Comparison of ENCODE assay signal across 15 cellular contexts in the genomic region with DNA sequence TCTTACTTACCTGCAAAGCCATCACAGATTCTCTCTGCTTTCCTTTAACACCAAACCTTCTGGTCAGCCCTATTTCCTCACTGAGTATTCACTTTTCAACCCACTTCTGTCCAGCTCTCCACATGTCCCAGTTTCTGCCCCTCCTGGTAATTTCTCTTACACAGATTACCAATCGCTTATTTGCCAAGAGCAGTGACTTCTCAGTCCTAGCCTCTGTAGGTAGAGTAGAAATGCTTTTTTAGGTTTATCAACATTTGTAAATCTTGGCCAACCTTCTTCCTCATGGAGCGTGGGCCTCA. TPM values are rescaled to one million over a fixed set of nuclear protein-coding genes. Genes with fewer than 3 reads are reported as not detected.
DNase-seq lines count a peak whose midpoint lies in the region; ATAC-seq, FAIRE-seq and TF ChIP-seq lines count a peak whose summit lies in the region.
"Had no signal": no experiment of that assay in that cellular context is flagged by ENCODE, and none has a peak within 500 bp of the region (broad histone marks: within the 10 kb centered on the region; RNA-seq: fewer than 3 reads in every experiment).

No MANE protein-coding gene starts in this region.

- peak; percentile 35; the same call in 1 of the 2 replicates for TF ChIP-seq CTCF in PC-9 (conservative IDR thresholded peaks at IDR 0.05)
- peak; percentile 27 to 48 for TF ChIP-seq CTCF in brain (conservative IDR thresholded peaks at IDR 0.05)

- no peak overlapping the region for H3K27ac ChIP-seq in PC-9
- H3K27ac ChIP-seq: brain microvascular endothelial cell, GM23248, left lung, right lobe of liver had no signal

- no peak overlapping the region for H2AFZ ChIP-seq in PC-9

- POLR2A ChIA-PET in PC-9 (lab: Charles Lee; ENCODE audit: unreplicated experiment): no interaction called here

- no peak for FAIRE-seq in GM19239 (lab: Jason Lieb, UNC)
- FAIRE-seq: urothelium cell line had no signal

- H3K9me3 ChIP-seq in PC-9 (ENCODE audit: insufficient read depth, low read depth): no peaks in the 10 kb centered on the region
- H3K9me3 ChIP-seq: left lung, right lobe of liver had no signal

- no peaks in the 10 kb centered on the region for H4K20me1 ChIP-seq in PC-9 (ENCODE audit: insufficient read depth)

- peaks cover 90% of the 10 kb centered on the region for H3K4me1 Mint-ChIP-seq in activated T-cell treated with anti-CD3 and anti-CD28 coated beads, Interleukin-2, amount 50 U/mL, for 24 hours (ENCODE audit: low read depth)
- peaks cover 85% of the 10 kb centered on the region for H3K4me1 Mint-ChIP-seq in activated T-cell treated with anti-CD3 and anti-CD28 coated beads, Interleukin-2, amount 50 U/mL, for 4 hours (ENCODE audit: low read depth)
- H3K4me1 Mint-ChIP-seq in brain: peaks cover 49% of the 10 kb centered on the region
- H3K4me1 Mint-ChIP-seq in stimulated activated effector memory CD8-positive, alpha-beta T cell treated with anti-CD3 and anti-CD28 coated beads, Interleukin-12 subunit alpha, Interleukin-12 subunit beta, amount 100 ng/mL, for 72 hours: peaks cover 56% of the 10 kb centered on the region

- no peak overlapping the region for H3K4me3 ChIP-seq in PC-9
- H3K4me3 ChIP-seq: GM23248, left lung, right lobe of liver had no signal

- H3K27me3 Mint-ChIP-seq in activated T-cell treated with anti-CD3 and anti-CD28 coated beads, Interleukin-2, amount 50 U/mL, for 24 hours: no peaks in the 10 kb centered on the region
- H3K27me3 Mint-ChIP-seq in activated T-cell treated with anti-CD3 and anti-CD28 coated beads, Interleukin-2, amount 50 U/mL, for 4 hours (ENCODE audit: low read depth): no peaks in the 10 kb centered on the region
- H3K27me3 Mint-ChIP-seq in brain: peaks cover 4% of the 10 kb centered on the region

- H3F3A ChIP-seq in PC-9 (ENCODE audit: insufficient read depth, low read depth): peaks cover 9% of the 10 kb centered on the region; the same call in 1 of the 2 replicates

- ATAC-seq in activated T-cell treated with anti-CD3 and anti-CD28 coated beads, Interleukin-2, amount 50 U/mL, for 4 hours: no peak
- ATAC-seq in stimulated activated effector memory CD8-positive, alpha-beta T cell treated with anti-CD3 and anti-CD28 coated beads, Interleukin-12 subunit alpha, Interleukin-12 subunit beta, amount 100 ng/mL, for 72 hours: no peak

- H3K4me1 ChIP-seq in PC-9 (replicated peaks; ENCODE audit: insufficient read depth): no peaks in the 10 kb centered on the region
- H3K4me1 ChIP-seq: left lung, right lobe of liver had no signal

- DNase-seq in activated T-cell treated with anti-CD3 and anti-CD28 coated beads, Interleukin-2, amount 50 U/mL, for 24 hours: no peak
- no peak for DNase-seq in activated T-cell treated with anti-CD3 and anti-CD28 coated beads, Interleukin-2, amount 50 U/mL, for 4 hours
- DNase-seq in PC-9 (no peak), putamen (ENCODE audit: low spot score) (no peak), NCI-H82 (lab: John Stamatoyannopoulos, UW) (no peak), GM19239 (ENCODE audit: insufficient read length, low spot score) (no peak)
- no peak for DNase-seq in stimulated activated effector memory CD8-positive, alpha-beta T cell treated with anti-CD3 and anti-CD28 coated beads, Interleukin-12 subunit alpha, Interleukin-12 subunit beta, amount 100 ng/mL, for 72 hours (ENCODE audit: low spot score in 2 of 2)
- DNase-seq: activated effector memory CD4-positive, alpha-beta T cell treated with Interleukin-2 at 50 U/mL for 16 hours; left lung; right lobe of liver; stimulated activated CD4-positive, alpha-beta T cell treated with anti-CD3 and anti-CD28 coated beads, Interleukin-4, amount 100 ng/mL, for 24 hours had no signal

- no peaks in the 10 kb centered on the region for H3K9me3 Mint-ChIP-seq in activated T-cell treated with anti-CD3 and anti-CD28 coated beads, Interleukin-2, amount 50 U/mL, for 24 hours
- H3K9me3 Mint-ChIP-seq in activated T-cell treated with anti-CD3 and anti-CD28 coated beads, Interleukin-2, amount 50 U/mL, for 4 hours: no peaks in the 10 kb centered on the region
- no peaks in the 10 kb centered on the region for H3K9me3 Mint-ChIP-seq in brain
- H3K9me3 Mint-ChIP-seq in stimulated activated effector memory CD8-positive, alpha-beta T cell treated with anti-CD3 and anti-CD28 coated beads, Interleukin-12 subunit alpha, Interleukin-12 subunit beta, amount 100 ng/mL, for 72 hours: no peaks in the 10 kb centered on the region

- BruUV-seq in PC-9 (replicated peaks; lab: Mats Ljungman, UMichigan): no TSS peak

- no peaks in the 10 kb centered on the region for H3K9me2 ChIP-seq in PC-9 (ENCODE audit: insufficient read depth)

- intact Hi-C loops in PC-9 (cut with micrococcal nuclease; ENCODE audit: unreplicated experiment): loop anchor here (1.0 to 2.0 kb wide), 2 partner anchors 116 to 164 kb away; no protein-coding TSS in a partner anchor

- no peaks in the 10 kb centered on the region for H3K79me2 ChIP-seq in PC-9 (ENCODE audit: low read depth)

- no peak overlapping the region for H3K4me2 ChIP-seq in PC-9

- H3K4me3 Mint-ChIP-seq in activated T-cell treated with anti-CD3 and anti-CD28 coated beads, Interleukin-2, amount 50 U/mL, for 24 hours: no peak overlapping the region
- H3K4me3 Mint-ChIP-seq in activated T-cell treated with anti-CD3 and anti-CD28 coated beads, Interleukin-2, amount 50 U/mL, for 4 hours: no peak overlapping the region
- H3K4me3 Mint-ChIP-seq in brain: no peak overlapping the region
- H3K4me3 Mint-ChIP-seq in stimulated activated effector memory CD8-positive, alpha-beta T cell treated with anti-CD3 and anti-CD28 coated beads, Interleukin-12 subunit alpha, Interleukin-12 subunit beta, amount 100 ng/mL, for 72 hours: no peak overlapping the region

- H3K27ac Mint-ChIP-seq in activated T-cell treated with anti-CD3 and anti-CD28 coated beads, Interleukin-2, amount 50 U/mL, for 24 hours: peak overlapping the region; percentile 100
- H3K27ac Mint-ChIP-seq in brain: peak overlapping the region in 3 of 5 experiments; percentile 4 to 55 (median 16)
- peak overlapping the region; percentile 12 for H3K27ac Mint-ChIP-seq in stimulated activated effector memory CD8-positive, alpha-beta T cell treated with anti-CD3 and anti-CD28 coated beads, Interleukin-12 subunit alpha, Interleukin-12 subunit beta, amount 100 ng/mL, for 72 hours

- H3K27me3 ChIP-seq in PC-9 (ENCODE audit: insufficient read depth, low read depth): no peaks in the 10 kb centered on the region
- H3K27me3 ChIP-seq: brain microvascular endothelial cell, left lung, right lobe of liver had no signal

- CTCF ChIA-PET in PC-9 (lab: Charles Lee): no interaction called here

- no peaks in the 10 kb centered on the region for H3K36me3 ChIP-seq in PC-9 (ENCODE audit: low read depth)
- H3K36me3 ChIP-seq: brain microvascular endothelial cell, left lung, right lobe of liver had no signal

- peaks cover 80% of the 10 kb centered on the region for H3K36me3 Mint-ChIP-seq in activated T-cell treated with anti-CD3 and anti-CD28 coated beads, Interleukin-2, amount 50 U/mL, for 24 hours (ENCODE audit: low read depth)
- H3K36me3 Mint-ChIP-seq in activated T-cell treated with anti-CD3 and anti-CD28 coated beads, Interleukin-2, amount 50 U/mL, for 4 hours (ENCODE audit: insufficient read depth): peaks cover 36% of the 10 kb centered on the region
- H3K36me3 Mint-ChIP-seq in brain: no peaks in the 10 kb centered on the region
- peaks cover 63% of the 10 kb centered on the region for H3K36me3 Mint-ChIP-seq in stimulated activated effector memory CD8-positive, alpha-beta T cell treated with anti-CD3 and anti-CD28 coated beads, Interleukin-12 subunit alpha, Interleukin-12 subunit beta, amount 100 ng/mL, for 72 hours

RNA-seq across cellular contexts. Expression of gene LRRC8C, which starts 33.6 kb away (rescaled TPM):
- total RNA-seq in activated T-cell treated with anti-CD3 and anti-CD28 coated beads, Interleukin-2, amount 50 U/mL, for 4 hours: 10 to 100 TPM; 59.0 to 78.1 (median 74.3) TPM
- 2.0 and 2.2 TPM in 2 replicates for total RNA-seq in PC-9 (2021)
- 3.7 TPM for polyA plus RNA-seq in brain (ENCODE audit: insufficient read depth, low read depth, low replicate concordance)

Comparison
In these comparisons a context has a peak if more than half of its experiments do, and no peak if none do; other contexts are left out.
1. H3K27ac Mint-ChIP-seq: peak in every context shown above with its lines; median percentile 100 in activated T-cell treated with anti-CD3 and anti-CD28 coated beads, Interleukin-2, amount 50 U/mL, for 24 hours; 16 in brain; 12 in stimulated activated effector memory CD8-positive, alpha-beta T cell treated with anti-CD3 and anti-CD28 coated beads, Interleukin-12 subunit alpha, Interleukin-12 subunit beta, amount 100 ng/mL, for 72 hours.
2. RNA of gene LRRC8C, which starts 33.6 kb away (total RNA-seq): 59.0 to 78.1 TPM in activated T-cell treated with anti-CD3 and anti-CD28 coated beads, Interleukin-2, amount 50 U/mL, for 4 hours; 2.0 to 2.2 TPM in PC-9; every median in the first group is over 10 times any median in the second.